16 cellular contexts compared by ENCODE assay signal in genomic region chr5:65828022-65828421, GRCh38.
"Had no signal": no experiment of that assay in that cellular context is flagged by ENCODE, and none has a peak within 500 bp of the region (broad histone marks: within the 10 kb centered on the region; RNA-seq: fewer than 3 reads in every experiment).

No MANE protein-coding gene starts in this region.

- H3K4me3 ChIP-seq: ascending aorta, esophagus muscularis mucosa, lung, mucosa of descending colon, upper lobe of left lung had no signal

- ATAC-seq: activated T-helper 17 cell treated with anti-CD3 and anti-CD28 coated beads, Interleukin-2, amount 50 U/mL, for 72 hours; foreskin keratinocyte; mucosa of descending colon; naive thymus-derived CD8-positive, alpha-beta T cell; stimulated activated effector memory CD8-positive, alpha-beta T cell treated with anti-CD3 and anti-CD28 coated beads, Interleukin-12 subunit alpha, Interleukin-12 subunit beta, amount 100 ng/mL, for 72 hours had no signal

- H3K27ac ChIP-seq: ascending aorta, foreskin keratinocyte, neutrophil, upper lobe of left lung had no signal

- H3K9me3 ChIP-seq: ascending aorta, esophagus muscularis mucosa, mucosa of descending colon, neutrophil, upper lobe of left lung had no signal

- H3K9me3 Mint-ChIP-seq: activated T-helper 17 cell treated with anti-CD3 and anti-CD28 coated beads, Interleukin-2, amount 50 U/mL, for 72 hours; naive thymus-derived CD8-positive, alpha-beta T cell; stimulated activated effector memory CD8-positive, alpha-beta T cell treated with anti-CD3 and anti-CD28 coated beads, Interleukin-12 subunit alpha, Interleukin-12 subunit beta, amount 100 ng/mL, for 72 hours had no signal

- H3K36me3 Mint-ChIP-seq: stimulated activated effector memory CD8-positive, alpha-beta T cell treated with anti-CD3 and anti-CD28 coated beads, Interleukin-12 subunit alpha, Interleukin-12 subunit beta, amount 100 ng/mL, for 72 hours had no signal

- H3K27me3 ChIP-seq: ascending aorta, esophagus muscularis mucosa, foreskin keratinocyte, neutrophil, upper lobe of left lung had no signal

- DNase-seq: activated CD4-positive, alpha-beta T cell treated with anti-CD3 and anti-CD28 coated beads for 1 hour; activated CD4-positive, alpha-beta T cell treated with anti-CD3 and anti-CD28 coated beads, Interleukin-2, amount 50 U/mL, for 4 hours; activated naive CD4-positive, alpha-beta T cell treated with Interleukin-2 at 50 U/mL for 16 hours; foreskin keratinocyte; mucosa of descending colon; naive thymus-derived CD8-positive, alpha-beta T cell; T-helper 1 cell; T1000; upper lobe of left lung had no signal

- H3K4me1 ChIP-seq: ascending aorta, upper lobe of left lung had no signal

- H3K4me3 Mint-ChIP-seq: activated T-helper 17 cell treated with anti-CD3 and anti-CD28 coated beads, Interleukin-2, amount 50 U/mL, for 72 hours; naive thymus-derived CD8-positive, alpha-beta T cell; stimulated activated effector memory CD8-positive, alpha-beta T cell treated with anti-CD3 and anti-CD28 coated beads, Interleukin-12 subunit alpha, Interleukin-12 subunit beta, amount 100 ng/mL, for 72 hours had no signal

- H3K27ac Mint-ChIP-seq: activated T-helper 17 cell treated with anti-CD3 and anti-CD28 coated beads, Interleukin-2, amount 50 U/mL, for 72 hours; stimulated activated effector memory CD8-positive, alpha-beta T cell treated with anti-CD3 and anti-CD28 coated beads, Interleukin-12 subunit alpha, Interleukin-12 subunit beta, amount 100 ng/mL, for 72 hours had no signal

- H3K27me3 Mint-ChIP-seq: activated T-helper 17 cell treated with anti-CD3 and anti-CD28 coated beads, Interleukin-2, amount 50 U/mL, for 72 hours; naive thymus-derived CD8-positive, alpha-beta T cell had no signal

- FAIRE-seq: bronchial epithelial cell had no signal

- H3K36me3 ChIP-seq: ascending aorta, esophagus muscularis mucosa, neutrophil, upper lobe of left lung had no signal
